In genomic region chr20:59005523-59006166, GRCh38 we compare ENCODE assay signal across 9 cellular contexts. TPM values are rescaled to one million over a fixed set of nuclear protein-coding genes. Genes with fewer than 3 reads are reported as not detected.
DNase-seq lines count a peak whose midpoint lies in the region; ATAC-seq, FAIRE-seq and TF ChIP-seq lines count a peak whose summit lies in the region.
"Had no signal": no experiment of that assay in that cellular context is flagged by ENCODE, and none has a peak within 500 bp of the region (broad histone marks: within the 10 kb centered on the region; RNA-seq: fewer than 3 reads in every experiment).

No MANE protein-coding gene starts in this region.

- TF ChIP-seq RAD21 in K562 (CRISPR knock-in tag; conservative IDR thresholded peaks at IDR 0.05 in 1 of 2, IDR thresholded peaks at IDR 0.05 in 1 of 2): no peak

- FAIRE-seq in K562 (lab: Jason Lieb, UNC): no peak

- WGBS in K562 (ENCODE audit: insufficient coverage, low coverage, missing lambda C conversion rate): 59% methylated on average over 3 of the region's 3 CpGs

- intact Hi-C loops in left ventricle myocardium inferior (cut with micrococcal nuclease) (no loop called here), cardiac septum (cut with DNase I) (loop anchor here (1.0 to 10.0 kb wide), 2 partner anchors 24 to 111 kb away; partner anchors contain the start of gene NELFCD), K562 (cut with micrococcal nuclease) (no loop called here), uterus (cut with DNase I; ENCODE audit: low total_unique reads) (no loop called here)

- H3K27me3 ChIP-seq in left ventricle myocardium inferior (ENCODE audit: low read depth) (no peaks in the 10 kb centered on the region), K562 (ENCODE audit: control insufficient read depth in 2 of 2, insufficient read depth in 2 of 2, low read length in 2 of 2) (no peaks in the 10 kb centered on the region), uterus (no peaks in the 10 kb centered on the region)

- TF ChIP-seq POLR2A in K562 (conservative IDR thresholded peaks at IDR 0.05) (no peak), uterus (IDR thresholded peaks at IDR 0.05) (no peak)

- DNase-seq in left ventricle myocardium inferior (no peak), cardiac septum (ENCODE audit: low spot score) (no peak), K562 (ENCODE audit: extremely low read depth in 1 of 4, low spot score in 3 of 4) (no peak), mesothelial cell of epicardium (ENCODE audit: low spot score in 2 of 2, unreplicated experiment in 2 of 2) (no peak), uterus (no peak), NCI-H1417 treated with DMSO at 0.1 percent for 48 hours (lab: John Stamatoyannopoulos, UW) (no peak), AG08396 (ENCODE audit: low spot score) (no peak), G401 (ENCODE audit: low spot score) (no peak)
- DNase-seq: T-helper 9 cell had no signal

- H3K27ac Mint-ChIP-seq in mesothelial cell of epicardium: no peak overlapping the region

- peak overlapping the region; percentile 63 for H3K4me3 Mint-ChIP-seq in mesothelial cell of epicardium

- TF ChIP-seq EP300 in K562 (IDR thresholded peaks at IDR 0.05; ENCODE audit: low read length): no peak

- H3K27ac ChIP-seq in left ventricle myocardium inferior (replicated peaks) (peak overlapping the region; percentile 89), K562 (ENCODE audit: extremely low read depth, low read depth, low read length) (peak overlapping the region; percentile 90), uterus (peak overlapping the region; percentile 80)

- BruUV-seq in K562 (replicated peaks; lab: Mats Ljungman, UMichigan): TSS peak; percentile 45

- no peaks in the 10 kb centered on the region for H3K9me3 Mint-ChIP-seq in mesothelial cell of epicardium

- H3K9me3 ChIP-seq in left ventricle myocardium inferior (replicated peaks): no peaks in the 10 kb centered on the region
- no peaks in the 10 kb centered on the region for H3K9me3 ChIP-seq in K562 (replicated peaks; ENCODE audit: control insufficient read depth, insufficient read depth, low read depth, low read length)
- H3K9me3 ChIP-seq in uterus: no peaks in the 10 kb centered on the region

- in situ Hi-C loops in K562 (cut with MboI): no loop called here
- in situ Hi-C loops in G401 (cut with HindIII; ENCODE audit: low sequenced_read_pairs): no loop called here

- H2AFZ ChIP-seq in K562 (ENCODE audit: low read depth, low read length): no peak overlapping the region

- CTCF ChIA-PET in K562 (lab: Yijun Ruan, JAX; ENCODE audit: low intra/inter-chr PET ratio): no interaction called here

- ATAC-seq in K562: no peak

- H3K9ac ChIP-seq in K562 (ENCODE audit: insufficient read depth in 1 of 2, low read depth in 2 of 2, low read length in 2 of 2): peak overlapping the region; percentile 91 to 99

- H3K36me3 ChIP-seq in left ventricle myocardium inferior (peaks cover 15% of the 10 kb centered on the region), K562 (ENCODE audit: control insufficient read depth, insufficient read depth, low read length) (peaks cover 48% of the 10 kb centered on the region; the same call in 2 of the 3 replicates), uterus (no peaks in the 10 kb centered on the region)

- peaks cover 9% of the 10 kb centered on the region for H3K36me3 Mint-ChIP-seq in mesothelial cell of epicardium

- H3K4me3 ChIP-seq in left ventricle myocardium inferior: peak overlapping the region; percentile 96
- H3K4me3 ChIP-seq in K562: peak overlapping the region; percentile 66
- peak overlapping the region; percentile 54 to 58 for H3K4me3 ChIP-seq in uterus

- POLR2A ChIA-PET in K562 (lab: Yijun Ruan, JAX): interaction anchor here (0.7 to 1.1 kb wide), 3 partner anchors 15 to 22 kb away, joined by 3 to 5 read pairs (median 3); no protein-coding TSS in a partner anchor

- H3K4me1 ChIP-seq in left ventricle myocardium inferior: peaks cover 62% of the 10 kb centered on the region
- peaks cover 38 to 88% of the 10 kb centered on the region in 2 experiments for H3K4me1 ChIP-seq in K562 (replicated peaks in 1 of 2; ENCODE audit: control insufficient read depth in 2 of 2, insufficient read depth in 2 of 2, low read length in 2 of 2)
- peaks cover 0 to 4% of the 10 kb centered on the region in 2 donors for H3K4me1 ChIP-seq in uterus

- H3K4me2 ChIP-seq in K562 (ENCODE audit: insufficient read depth, low read length): peak overlapping the region; percentile 87

- H3K27me3 Mint-ChIP-seq in mesothelial cell of epicardium (ENCODE audit: low read depth): no peaks in the 10 kb centered on the region

- H3K79me2 ChIP-seq in K562 (ENCODE audit: control insufficient read depth, insufficient read depth, low read length): peaks cover 41% of the 10 kb centered on the region

- peaks cover 33% of the 10 kb centered on the region for H3K4me1 Mint-ChIP-seq in mesothelial cell of epicardium

- peaks cover 6% of the 10 kb centered on the region for H3K9me1 ChIP-seq in K562 (ENCODE audit: control insufficient read depth, insufficient read depth, low read length)

- TF ChIP-seq CTCF in left ventricle myocardium inferior (IDR thresholded peaks at IDR 0.05; ENCODE audit: borderline replicate concordance) (no peak), K562 (IDR thresholded peaks at IDR 0.05 in 2 of 3, conservative IDR thresholded peaks at IDR 0.05 in 1 of 3; ENCODE audit: insufficient read depth in 2 of 3, low read depth in 1 of 3, low read length in 3 of 3) (no peak), mesothelial cell of epicardium (IDR thresholded peaks at IDR 0.05; ENCODE audit: unreplicated experiment) (no peak), uterus (IDR thresholded peaks at IDR 0.05) (no peak)

- peaks cover 2% of the 10 kb centered on the region for H4K20me1 ChIP-seq in K562 (replicated peaks; ENCODE audit: control insufficient read depth, insufficient read depth, low read length)

RNA-seq across cellular contexts. Expression of gene CTSZ, which starts 1.4 kb away (rescaled TPM):
- 131 TPM for total RNA-seq in left ventricle myocardium inferior
- total RNA-seq in cardiac septum: 157 TPM
- 52.6 and 123 TPM in 2 replicates for total RNA-seq in K562 (2011; cell fraction: chromatin; rRNA removed; ENCODE audit: low replicate concordance)
- 146 and 149 TPM in 2 replicates for total RNA-seq in K562 (2011; cell fraction: nucleolus; rRNA removed)
- total RNA-seq in K562 (2011; cell fraction: nucleoplasm; rRNA removed): 120 and 126 TPM in 2 replicates
- total RNA-seq in K562 (2014; rRNA removed): 73.2 and 83.8 TPM in 2 replicates
- 62.6 and 63.8 TPM in 2 replicates for total RNA-seq in K562 (2014; rRNA removed; fragmentation: Illumina TruSeq; extraction: Trizol)
- total RNA-seq in K562 (2015; rRNA removed; fragmentation: Illumina TruSeq; extraction: Trizol): 82.8 and 82.9 TPM in 2 replicates
- total RNA-seq in K562 (2021): 84.7 and 97.7 TPM in 2 replicates
- 83.8 and 93.1 TPM in 2 replicates for polyA plus RNA-seq in K562 (2011; rRNA removed)
- 81.2 and 107 TPM in 2 replicates for polyA plus RNA-seq in K562 (2011; cell fraction: cytosol; rRNA removed)
- 54.7 and 64.6 TPM in 2 replicates for polyA plus RNA-seq in K562 (2011; cell fraction: nucleus; rRNA removed)
- polyA plus RNA-seq in K562 (2012): 79.3 and 95.2 TPM in 2 replicates
- 123 and 143 TPM in 2 replicates for polyA plus RNA-seq in K562 (2014; fragmentation: Illumina TruSeq; extraction: Trizol)
- polyA plus RNA-seq in K562 (2014; fragmentation: Nextera tagmentation; extraction: Ambion mirVana): 1 to 10 TPM; 1.6 to 5.3 TPM
- 96.2 and 107 TPM in 2 replicates for polyA plus RNA-seq in K562 (2014; rRNA removed)
- 59.9 and 68.2 TPM in 2 replicates for polyA minus RNA-seq in K562 (2011; rRNA and poly(A)+ RNA removed)
- 34.4 and 34.8 TPM in 2 replicates for polyA minus RNA-seq in K562 (2011; cell fraction: cytosol; rRNA and poly(A)+ RNA removed)
- 24.1 and 25.5 TPM in 2 replicates for polyA minus RNA-seq in K562 (2011; cell fraction: nucleus; rRNA and poly(A)+ RNA removed)
- 65.3 to 67.7 TPM (median 65.3 TPM) in 3 replicates for total RNA-seq in mesothelial cell of epicardium
- 100 to 1,000 TPM in 2 of 4 donors, 10 to 100 TPM in 2; 68.7 to 160 (median 109) TPM for total RNA-seq in uterus
- not detected in 2 replicates for total RNA-seq in G401 (2014; rRNA removed; shearing (Covaris generic))

RNA-seq across cellular contexts. Expression of gene TUBB1, which starts 13.6 kb away (rescaled TPM):
- total RNA-seq in left ventricle myocardium inferior: 0.30 TPM
- total RNA-seq in cardiac septum: 0.54 TPM
- total RNA-seq in K562 (2011; cell fraction: chromatin; rRNA removed; ENCODE audit: low replicate concordance): 1.4 and 3.2 TPM in 2 replicates
- 1.7 and 2.1 TPM in 2 replicates for total RNA-seq in K562 (2011; cell fraction: nucleolus; rRNA removed)
- total RNA-seq in K562 (2011; cell fraction: nucleoplasm; rRNA removed): 2.0 and 2.8 TPM in 2 replicates
- total RNA-seq in K562 (2014; rRNA removed): 1.7 and 2.1 TPM in 2 replicates
- total RNA-seq in K562 (2014; rRNA removed; fragmentation: Illumina TruSeq; extraction: Trizol): 2.3 and 2.8 TPM in 2 replicates
- 2.0 and 2.4 TPM in 2 replicates for total RNA-seq in K562 (2015; rRNA removed; fragmentation: Illumina TruSeq; extraction: Trizol)
- total RNA-seq in K562 (2021): 1.9 and 3.9 TPM in 2 replicates
- polyA plus RNA-seq in K562 (2011; rRNA removed): 1.1 and 3.6 TPM in 2 replicates
- 0.69 and 3.4 TPM in 2 replicates for polyA plus RNA-seq in K562 (2011; cell fraction: cytosol; rRNA removed)
- polyA plus RNA-seq in K562 (2011; cell fraction: nucleus; rRNA removed): 0.51 and 1.8 TPM in 2 replicates
- polyA plus RNA-seq in K562 (2012): 2.3 and 3.8 TPM in 2 replicates
- 3.1 and 4.1 TPM in 2 replicates for polyA plus RNA-seq in K562 (2014; fragmentation: Illumina TruSeq; extraction: Trizol)
- polyA plus RNA-seq in K562 (2014; fragmentation: Nextera tagmentation; extraction: Ambion mirVana): 1 to 10 TPM; 1.5 to 1.6 TPM
- polyA plus RNA-seq in K562 (2014; rRNA removed): 1.9 and 3.0 TPM in 2 replicates
- polyA minus RNA-seq in K562 (2011; rRNA and poly(A)+ RNA removed): 1.6 and 4.3 TPM in 2 replicates
- 0.64 and 1.7 TPM in 2 replicates for polyA minus RNA-seq in K562 (2011; cell fraction: cytosol; rRNA and poly(A)+ RNA removed)
- 0.89 and 1.3 TPM in 2 replicates for polyA minus RNA-seq in K562 (2011; cell fraction: nucleus; rRNA and poly(A)+ RNA removed)
- total RNA-seq in mesothelial cell of epicardium: not detected in 3 replicates
- under 1 TPM in 2 of 4 donors, not detected in 2; 0.26 to 0.48 TPM for total RNA-seq in uterus
- not detected in 2 replicates for total RNA-seq in G401 (2014; rRNA removed; shearing (Covaris generic))

RNA-seq across cellular contexts. Expression of gene NELFCD, which starts 24.6 kb away (rescaled TPM):
- 30.4 TPM for total RNA-seq in left ventricle myocardium inferior
- 34.7 TPM for total RNA-seq in cardiac septum
- 499 and 562 TPM in 2 replicates for total RNA-seq in K562 (2011; cell fraction: chromatin; rRNA removed; ENCODE audit: low replicate concordance)
- 227 and 235 TPM in 2 replicates for total RNA-seq in K562 (2011; cell fraction: nucleolus; rRNA removed)
- 274 and 301 TPM in 2 replicates for total RNA-seq in K562 (2011; cell fraction: nucleoplasm; rRNA removed)
- 96.5 and 113 TPM in 2 replicates for total RNA-seq in K562 (2014; rRNA removed)
- 77.9 and 80.6 TPM in 2 replicates for total RNA-seq in K562 (2014; rRNA removed; fragmentation: Illumina TruSeq; extraction: Trizol)
- 84.7 and 86.6 TPM in 2 replicates for total RNA-seq in K562 (2015; rRNA removed; fragmentation: Illumina TruSeq; extraction: Trizol)
- total RNA-seq in K562 (2021): 111 and 116 TPM in 2 replicates
- 138 and 163 TPM in 2 replicates for polyA plus RNA-seq in K562 (2011; rRNA removed)
- polyA plus RNA-seq in K562 (2011; cell fraction: cytosol; rRNA removed): 115 and 130 TPM in 2 replicates
- 305 and 361 TPM in 2 replicates for polyA plus RNA-seq in K562 (2011; cell fraction: nucleus; rRNA removed)
- polyA plus RNA-seq in K562 (2012): 93.4 and 101 TPM in 2 replicates
- polyA plus RNA-seq in K562 (2014; fragmentation: Illumina TruSeq; extraction: Trizol): 136 and 137 TPM in 2 replicates
- 10 to 100 TPM; 11.7 to 22.2 TPM for polyA plus RNA-seq in K562 (2014; fragmentation: Nextera tagmentation; extraction: Ambion mirVana)
- 121 and 123 TPM in 2 replicates for polyA plus RNA-seq in K562 (2014; rRNA removed)
- 159 and 203 TPM in 2 replicates for polyA minus RNA-seq in K562 (2011; rRNA and poly(A)+ RNA removed)
- polyA minus RNA-seq in K562 (2011; cell fraction: cytosol; rRNA and poly(A)+ RNA removed): 57.0 and 63.8 TPM in 2 replicates
- polyA minus RNA-seq in K562 (2011; cell fraction: nucleus; rRNA and poly(A)+ RNA removed): 68.1 and 105 TPM in 2 replicates
- 106 to 112 TPM (median 108 TPM) in 3 replicates for total RNA-seq in mesothelial cell of epicardium
- 10 to 100 TPM; 15.9 to 66.6 (median 41.3) TPM for total RNA-seq in uterus
- total RNA-seq in G401 (2014; rRNA removed; shearing (Covaris generic)): 58.0 and 58.9 TPM in 2 replicates

RNA-seq across cellular contexts. Expression of gene ATP5F1E, which starts 26.5 kb away (rescaled TPM):
- total RNA-seq in left ventricle myocardium inferior: 134 TPM
- total RNA-seq in cardiac septum: 123 TPM
- total RNA-seq in K562 (2011; cell fraction: chromatin; rRNA removed; ENCODE audit: low replicate concordance): 19.6 and 60.1 TPM in 2 replicates
- total RNA-seq in K562 (2011; cell fraction: nucleolus; rRNA removed): 23.8 and 27.5 TPM in 2 replicates
- 49.5 and 88.6 TPM in 2 replicates for total RNA-seq in K562 (2011; cell fraction: nucleoplasm; rRNA removed)
- total RNA-seq in K562 (2014; rRNA removed): 49.4 and 64.1 TPM in 2 replicates
- 113 and 123 TPM in 2 replicates for total RNA-seq in K562 (2014; rRNA removed; fragmentation: Illumina TruSeq; extraction: Trizol)
- 98.7 and 109 TPM in 2 replicates for total RNA-seq in K562 (2015; rRNA removed; fragmentation: Illumina TruSeq; extraction: Trizol)
- total RNA-seq in K562 (2021): 125 and 146 TPM in 2 replicates
- polyA plus RNA-seq in K562 (2011; rRNA removed): 140 and 167 TPM in 2 replicates
- polyA plus RNA-seq in K562 (2011; cell fraction: cytosol; rRNA removed): 16.9 and 37.2 TPM in 2 replicates
- polyA plus RNA-seq in K562 (2011; cell fraction: nucleus; rRNA removed): 32.8 and 51.1 TPM in 2 replicates
- polyA plus RNA-seq in K562 (2012): 66.6 and 187 TPM in 2 replicates
- 60.3 and 67.7 TPM in 2 replicates for polyA plus RNA-seq in K562 (2014; fragmentation: Illumina TruSeq; extraction: Trizol)
- polyA plus RNA-seq in K562 (2014; fragmentation: Nextera tagmentation; extraction: Ambion mirVana): 100 to 1,000 TPM; 161 to 162 TPM
- polyA plus RNA-seq in K562 (2014; rRNA removed): 109 and 117 TPM in 2 replicates
- 36.3 and 47.6 TPM in 2 replicates for polyA minus RNA-seq in K562 (2011; rRNA and poly(A)+ RNA removed)
- 19.7 and 24.7 TPM in 2 replicates for polyA minus RNA-seq in K562 (2011; cell fraction: cytosol; rRNA and poly(A)+ RNA removed)
- polyA minus RNA-seq in K562 (2011; cell fraction: nucleus; rRNA and poly(A)+ RNA removed): 53.0 and 99.3 TPM in 2 replicates
- total RNA-seq in mesothelial cell of epicardium: 46.7 to 52.7 TPM (median 47.8 TPM) in 3 replicates
- total RNA-seq in uterus: 10 to 100 TPM in 2 of 4 donors, 1 to 10 TPM in 2; 5.6 to 42.4 (median 21.1) TPM
- total RNA-seq in G401 (2014; rRNA removed; shearing (Covaris generic)): 35.4 and 51.3 TPM in 2 replicates

RNA-seq across cellular contexts. Expression of gene PRELID3B, which starts 36.9 kb away (rescaled TPM):
- total RNA-seq in left ventricle myocardium inferior (46.6 TPM), cardiac septum (41.4 TPM), K562 (2014; rRNA removed) (90.3 and 96.8 TPM in 2 replicates), K562 (2014; rRNA removed; fragmentation: Illumina TruSeq; extraction: Trizol) (136 and 140 TPM in 2 replicates), K562 (2015; rRNA removed; fragmentation: Illumina TruSeq; extraction: Trizol) (112 and 120 TPM in 2 replicates), K562 (2021) (99.5 and 105 TPM in 2 replicates), mesothelial cell of epicardium (44.9 to 45.5 TPM (median 45.2 TPM) in 3 replicates), uterus (10 to 100 TPM; 13.3 to 44.3 (median 31.9) TPM)
- total RNA-seq in K562 (2011; cell fraction: chromatin; rRNA removed; ENCODE audit: low replicate concordance): 17.7 and 24.8 TPM in 2 replicates
- total RNA-seq in K562 (2011; cell fraction: nucleolus; rRNA removed): 16.8 and 22.2 TPM in 2 replicates
- 28.7 and 35.0 TPM in 2 replicates for total RNA-seq in K562 (2011; cell fraction: nucleoplasm; rRNA removed)
- polyA plus RNA-seq in K562 (2011; rRNA removed) (83.6 and 96.0 TPM in 2 replicates), K562 (2014; fragmentation: Illumina TruSeq; extraction: Trizol) (91.7 and 101 TPM in 2 replicates), K562 (2014; fragmentation: Nextera tagmentation; extraction: Ambion mirVana) (100 to 1,000 TPM; 156 to 186 TPM), K562 (2014; rRNA removed) (77.0 and 81.2 TPM in 2 replicates)
- polyA plus RNA-seq in K562 (2011; cell fraction: cytosol; rRNA removed): 20.1 and 42.7 TPM in 2 replicates
- 74.4 and 76.8 TPM in 2 replicates for polyA plus RNA-seq in K562 (2011; cell fraction: nucleus; rRNA removed)
- polyA plus RNA-seq in K562 (2012): 58.3 and 91.4 TPM in 2 replicates
- polyA minus RNA-seq in K562 (2011; rRNA and poly(A)+ RNA removed): 151 and 154 TPM in 2 replicates
- 93.2 and 97.4 TPM in 2 replicates for polyA minus RNA-seq in K562 (2011; cell fraction: cytosol; rRNA and poly(A)+ RNA removed)
- 28.1 and 43.1 TPM in 2 replicates for polyA minus RNA-seq in K562 (2011; cell fraction: nucleus; rRNA and poly(A)+ RNA removed)
- total RNA-seq in G401 (2014; rRNA removed; shearing (Covaris generic)): 49.6 and 76.2 TPM in 2 replicates

Comparison
In these comparisons a context has a peak if more than half of its experiments do, and no peak if none do; other contexts are left out.
1. RNA of gene CTSZ, which starts 1.4 kb away (total RNA-seq): 157 TPM in cardiac septum (single experiment), 131 TPM in left ventricle myocardium inferior (single experiment), 68.7 to 160 TPM in uterus, 52.6 to 149 TPM in K562 and 65.3 to 67.7 TPM in mesothelial cell of epicardium; not detected in G401; every median in the first group is over 10 times any median in the second.
2. Peak in every context shown above with its lines, with median percentiles within 50 percentile points of each other: H3K27ac ChIP-seq and H3K4me3 ChIP-seq.